15 cellular contexts compared by ENCODE assay signal in genomic region chr4:76276813-76277212, GRCh38. TPM values are rescaled to one million over a fixed set of nuclear protein-coding genes. Genes with fewer than 3 reads are reported as not detected.
"Had no signal": no experiment of that assay in that cellular context is flagged by ENCODE, and none has a peak within 500 bp of the region (broad histone marks: within the 10 kb centered on the region; RNA-seq: fewer than 3 reads in every experiment).

No MANE protein-coding gene starts in this region.

- H3K27me3 Mint-ChIP-seq: dendritic cell treated with granulocyte-macrophage colony-stimulating factor and Interleukin-4, amounts not matched to agents 40 ng/mL and 50 ng/mL, for 4 days had no signal

- H3K4me1 Mint-ChIP-seq: activated CD4-positive, alpha-beta T cell treated with anti-CD3 and anti-CD28 coated beads, Interleukin-2, amount 10 ng/mL, durations not matched to agents 24 days and 14 days; activated naive CD8-positive, alpha-beta T cell treated with anti-CD3 and anti-CD28 coated beads for 36 hours; WTC11 had no signal

- H3K27ac Mint-ChIP-seq: activated CD4-positive, alpha-beta T cell treated with anti-CD3 and anti-CD28 coated beads, Interleukin-2, amount 10 ng/mL, durations not matched to agents 24 days and 14 days; activated naive CD8-positive, alpha-beta T cell treated with anti-CD3 and anti-CD28 coated beads for 36 hours; activated T-cell treated with anti-CD3 and anti-CD28 coated beads, Interleukin-2, amount 50 U/mL, for 24 hours; dendritic cell treated with granulocyte-macrophage colony-stimulating factor and Interleukin-4, amounts not matched to agents 40 ng/mL and 50 ng/mL, for 4 days; neural progenitor cell; WTC11 had no signal

- H3K4me3 Mint-ChIP-seq: activated CD4-positive, alpha-beta T cell treated with anti-CD3 and anti-CD28 coated beads, Interleukin-2, amount 10 ng/mL, durations not matched to agents 24 days and 14 days; activated naive CD8-positive, alpha-beta T cell treated with anti-CD3 and anti-CD28 coated beads for 36 hours; activated T-cell treated with anti-CD3 and anti-CD28 coated beads, Interleukin-2, amount 50 U/mL, for 24 hours; dendritic cell treated with granulocyte-macrophage colony-stimulating factor and Interleukin-4, amounts not matched to agents 40 ng/mL and 50 ng/mL, for 4 days; neural progenitor cell; WTC11 had no signal

- ATAC-seq: left ventricle myocardium superior, WTC11 had no signal

- DNase-seq: activated CD4-positive, alpha-beta T cell treated with anti-CD3 and anti-CD28 coated beads, Interleukin-2, amount 10 ng/mL, durations not matched to agents 24 days and 14 days; activated effector memory CD4-positive, alpha-beta T cell treated with anti-CD3 and anti-CD28 coated beads, Interleukin-2, amount 50 U/mL, for 16 hours; activated naive CD8-positive, alpha-beta T cell treated with anti-CD3 and anti-CD28 coated beads for 36 hours; activated T-cell treated with anti-CD3 and anti-CD28 coated beads, Interleukin-2, amount 50 U/mL, for 24 hours; brain microvascular endothelial cell; cerebellar nuclear complex; left ventricle myocardium superior; mesendoderm; retina; stimulated activated CD4-positive, alpha-beta T cell treated with anti-CD3 and anti-CD28 coated beads, Interleukin-4, amount 100 ng/mL, for 4 hours; thyroid gland had no signal

- H3K9me3 ChIP-seq: thyroid gland had no signal

- H3K36me3 Mint-ChIP-seq: activated naive CD8-positive, alpha-beta T cell treated with anti-CD3 and anti-CD28 coated beads for 36 hours; WTC11 had no signal

- H3K9me3 Mint-ChIP-seq: activated CD4-positive, alpha-beta T cell treated with anti-CD3 and anti-CD28 coated beads, Interleukin-2, amount 10 ng/mL, durations not matched to agents 24 days and 14 days; activated naive CD8-positive, alpha-beta T cell treated with anti-CD3 and anti-CD28 coated beads for 36 hours; activated T-cell treated with anti-CD3 and anti-CD28 coated beads, Interleukin-2, amount 50 U/mL, for 24 hours; dendritic cell treated with granulocyte-macrophage colony-stimulating factor and Interleukin-4, amounts not matched to agents 40 ng/mL and 50 ng/mL, for 4 days; neural progenitor cell; WTC11 had no signal

RNA-seq across cellular contexts. Expression of gene FAM47E, which starts 25.3 kb away (rescaled TPM):
- total RNA-seq: activated CD4-positive, alpha-beta T cell treated with anti-CD3 and anti-CD28 coated beads, Interleukin-2, amount 10 ng/mL, durations not matched to agents 24 days and 14 days; activated naive CD8-positive, alpha-beta T cell treated with anti-CD3 and anti-CD28 coated beads for 36 hours; T-helper 1 cell treated with Interleukin-12 subunit alpha and Interleukin-12 subunit beta and Interleukin-4 antibody, amounts not matched to agents 30 ng/mL and 1 ng/mL, for 36 hours had no signal
